In the genomic region with DNA sequence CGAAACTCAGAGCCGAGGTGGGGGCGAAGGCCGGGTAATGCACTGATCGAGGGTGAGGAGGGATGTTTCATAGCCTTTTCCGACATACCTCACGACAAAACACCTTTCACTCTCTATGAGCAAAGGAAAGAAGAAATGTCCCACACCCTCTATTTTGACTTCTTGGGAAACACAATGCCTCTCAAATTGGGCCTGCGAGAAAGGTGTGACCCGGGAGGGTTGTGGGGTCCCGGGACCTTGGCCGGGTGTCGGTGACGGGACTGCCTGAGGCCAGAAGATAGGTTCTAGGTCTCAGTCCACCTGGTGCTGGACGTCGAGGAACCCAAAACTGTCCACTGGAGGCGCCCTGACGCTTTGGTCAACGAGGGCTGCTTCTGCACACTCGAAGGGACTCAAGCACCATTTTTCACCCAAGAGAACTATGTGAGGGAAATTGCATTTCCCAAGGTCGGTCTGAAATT, we compare ENCODE assay signal across 8 cellular contexts. TPM values are rescaled to one million over a fixed set of nuclear protein-coding genes. Genes with fewer than 3 reads are reported as not detected.
DNase-seq lines count a peak whose midpoint lies in the region; ATAC-seq, FAIRE-seq and TF ChIP-seq lines count a peak whose summit lies in the region.

No MANE protein-coding gene starts in this region.

- peaks cover 45 to 95% (median 72%) of the 10 kb centered on the region in 5 donors for H3K27me3 Mint-ChIP-seq in naive thymus-derived CD8-positive, alpha-beta T cell

- peak overlapping the region in 5 of 10 experiments; percentile 33 to 61 (median 43); a peak in 7 of 20 replicates for H3K4me3 ChIP-seq in BLaER1 treated with 17β-estradiol and CSF1 and Interleukin-3, amounts not matched to agents 10 nM and 100 nM
- H3K4me3 ChIP-seq in ectodermal cell (ENCODE audit: insufficient read depth, low read depth, low read length): peak overlapping the region; percentile 24
- no peak overlapping the region for H3K4me3 ChIP-seq in effector memory CD4-positive, alpha-beta T cell (ENCODE audit: insufficient read depth, low read depth, low read length, poor library complexity, severe bottlenecking)

- H3K9me3 Mint-ChIP-seq in naive thymus-derived CD8-positive, alpha-beta T cell: no peaks in the 10 kb centered on the region

- H3K4me2 ChIP-seq in BLaER1 treated with 17β-estradiol and CSF1 and Interleukin-3, amounts not matched to agents 10 nM and 100 nM: peak overlapping the region in 10 of 11 experiments; percentile 30 to 89 (median 70); a peak in 18 of 22 replicates

- no peak overlapping the region for H3K27ac ChIP-seq in BLaER1 treated with 17β-estradiol and CSF1 and Interleukin-3, amounts not matched to agents 10 nM and 100 nM
- H3K27ac ChIP-seq in ectodermal cell (ENCODE audit: insufficient read depth, low read depth, low read length, poor library complexity, severe bottlenecking): no peak overlapping the region
- H3K27ac ChIP-seq in effector memory CD4-positive, alpha-beta T cell (ENCODE audit: insufficient read depth, low read length, poor library complexity, severe bottlenecking): no peak overlapping the region

- peaks cover 0 to 74% (median 61%) of the 10 kb centered on the region in 11 experiments; a peak in 17 of 22 replicates for H4K20me1 ChIP-seq in BLaER1 treated with 17β-estradiol and CSF1 and Interleukin-3, amounts not matched to agents 10 nM and 100 nM

- H3K4me1 ChIP-seq in BLaER1 treated with 17β-estradiol and CSF1 and Interleukin-3, amounts not matched to agents 10 nM and 100 nM: peaks cover 25 to 58% (median 46%) of the 10 kb centered on the region in 10 experiments
- peaks cover 40% of the 10 kb centered on the region for H3K4me1 ChIP-seq in ectodermal cell (ENCODE audit: control insufficient read depth, insufficient read depth, low read length)
- H3K4me1 ChIP-seq in effector memory CD4-positive, alpha-beta T cell (ENCODE audit: control insufficient read depth, insufficient read depth, low read length, poor library complexity, severe bottlenecking): peaks cover 41% of the 10 kb centered on the region

- no peak for DNase-seq in GM12892 (ENCODE audit: insufficient read length)
- DNase-seq in RKO (ENCODE audit: low spot score): peak; percentile 23
- DNase-seq in naive thymus-derived CD8-positive, alpha-beta T cell: no peak
- no peak for DNase-seq in NCI-H2196 treated with DMSO at 0.1 percent for 48 hours (lab: John Stamatoyannopoulos, UW; ENCODE audit: unreplicated experiment)
- DNase-seq in effector memory CD4-positive, alpha-beta T cell: no peak

- no peaks in the 10 kb centered on the region for H3K9me3 ChIP-seq in BLaER1 treated with 17β-estradiol and CSF1 and Interleukin-3, amounts not matched to agents 10 nM and 100 nM (replicated peaks in 1 of 11)
- no peaks in the 10 kb centered on the region for H3K9me3 ChIP-seq in ectodermal cell (ENCODE audit: control insufficient read depth, low read length)
- H3K9me3 ChIP-seq in effector memory CD4-positive, alpha-beta T cell (ENCODE audit: control insufficient read depth, low read length): no peaks in the 10 kb centered on the region

- H3K36me3 Mint-ChIP-seq in naive thymus-derived CD8-positive, alpha-beta T cell: peaks cover 0 to 7% (median 5%) of the 10 kb centered on the region in 3 donors

- TF ChIP-seq POLR2A in GM12892 (IDR thresholded peaks at IDR 0.05; ENCODE audit: low read depth, low read length): no peak

- 4 to 5% methylated on average over 19 to 20 of the region's 20 CpGs for WGBS in ectodermal cell, 2 experiments

- H3K4me3 Mint-ChIP-seq in naive thymus-derived CD8-positive, alpha-beta T cell: peak overlapping the region in 9 of 10 donors; percentile 46 to 82 (median 71)

- FAIRE-seq in GM12892 (lab: Jason Lieb, UNC): peak; percentile 62

- peak overlapping the region in 1 of 10 donors; percentile 6 for H3K27ac Mint-ChIP-seq in naive thymus-derived CD8-positive, alpha-beta T cell

- H3K27me3 ChIP-seq in BLaER1 treated with 17β-estradiol and CSF1 and Interleukin-3, amounts not matched to agents 10 nM and 100 nM: peaks cover 85 to 100% (median 97%) of the 10 kb centered on the region in 11 experiments
- peaks cover 100% of the 10 kb centered on the region for H3K27me3 ChIP-seq in ectodermal cell (ENCODE audit: control insufficient read depth, insufficient read depth, low read length, poor library complexity, severe bottlenecking)
- peaks cover 59% of the 10 kb centered on the region for H3K27me3 ChIP-seq in effector memory CD4-positive, alpha-beta T cell (replicated peaks; ENCODE audit: control insufficient read depth, insufficient read depth, low read length, poor library complexity, severe bottlenecking)

- no peak for ATAC-seq in naive thymus-derived CD8-positive, alpha-beta T cell
- ATAC-seq in GM18870 (IDR thresholded peaks at IDR 0.05; ENCODE audit: unreplicated experiment): no peak

- H3K9ac ChIP-seq in BLaER1 treated with 17β-estradiol and CSF1 and Interleukin-3, amounts not matched to agents 10 nM and 100 nM: no peak overlapping the region

- H3K4me1 Mint-ChIP-seq in naive thymus-derived CD8-positive, alpha-beta T cell: peaks cover 30 to 57% (median 47%) of the 10 kb centered on the region in 4 donors

- POLR2A ChIA-PET in naive thymus-derived CD8-positive, alpha-beta T cell (lab: Charles Lee): no interaction called here

- H3K36me3 ChIP-seq in BLaER1 treated with 17β-estradiol and CSF1 and Interleukin-3, amounts not matched to agents 10 nM and 100 nM: no peaks in the 10 kb centered on the region
- no peaks in the 10 kb centered on the region for H3K36me3 ChIP-seq in ectodermal cell (ENCODE audit: control insufficient read depth, insufficient read depth, low read length)
- no peaks in the 10 kb centered on the region for H3K36me3 ChIP-seq in effector memory CD4-positive, alpha-beta T cell (ENCODE audit: control insufficient read depth, insufficient read depth, low read length)

RNA-seq across cellular contexts. Expression of a gene that starts 41.1 kb away (rescaled TPM):
- 10.3 TPM for polyA plus RNA-seq in GM12892 (2012; ENCODE audit: missing spikeins)
- polyA plus RNA-seq in ectodermal cell (2013, experiment 1 of 4): 20.6 TPM
- 24.9 TPM for polyA plus RNA-seq in ectodermal cell (2013, experiment 2 of 4)
- polyA plus RNA-seq in ectodermal cell (2013, experiment 3 of 4): 23.3 TPM
- 28.5 TPM for polyA plus RNA-seq in ectodermal cell (2013, experiment 4 of 4)
- 10 to 100 TPM; 40.8 to 42.9 TPM for total RNA-seq in naive thymus-derived CD8-positive, alpha-beta T cell
- 10 to 100 TPM; 34.1 to 49.6 (median 40.3) TPM for polyA plus RNA-seq in naive thymus-derived CD8-positive, alpha-beta T cell

RNA-seq across cellular contexts. Expression of a gene that starts 50.2 kb away (rescaled TPM):
- polyA plus RNA-seq in GM12892 (2012; ENCODE audit: missing spikeins): not detected
- polyA plus RNA-seq in ectodermal cell (2013, experiment 1 of 4): 0.63 TPM
- 1.0 TPM for polyA plus RNA-seq in ectodermal cell (2013, experiment 2 of 4)
- 0.37 TPM for polyA plus RNA-seq in ectodermal cell (2013, experiment 3 of 4)
- 0.73 TPM for polyA plus RNA-seq in ectodermal cell (2013, experiment 4 of 4)
- total RNA-seq in naive thymus-derived CD8-positive, alpha-beta T cell: not detected
- not detected for polyA plus RNA-seq in naive thymus-derived CD8-positive, alpha-beta T cell
